In the genomic region with DNA sequence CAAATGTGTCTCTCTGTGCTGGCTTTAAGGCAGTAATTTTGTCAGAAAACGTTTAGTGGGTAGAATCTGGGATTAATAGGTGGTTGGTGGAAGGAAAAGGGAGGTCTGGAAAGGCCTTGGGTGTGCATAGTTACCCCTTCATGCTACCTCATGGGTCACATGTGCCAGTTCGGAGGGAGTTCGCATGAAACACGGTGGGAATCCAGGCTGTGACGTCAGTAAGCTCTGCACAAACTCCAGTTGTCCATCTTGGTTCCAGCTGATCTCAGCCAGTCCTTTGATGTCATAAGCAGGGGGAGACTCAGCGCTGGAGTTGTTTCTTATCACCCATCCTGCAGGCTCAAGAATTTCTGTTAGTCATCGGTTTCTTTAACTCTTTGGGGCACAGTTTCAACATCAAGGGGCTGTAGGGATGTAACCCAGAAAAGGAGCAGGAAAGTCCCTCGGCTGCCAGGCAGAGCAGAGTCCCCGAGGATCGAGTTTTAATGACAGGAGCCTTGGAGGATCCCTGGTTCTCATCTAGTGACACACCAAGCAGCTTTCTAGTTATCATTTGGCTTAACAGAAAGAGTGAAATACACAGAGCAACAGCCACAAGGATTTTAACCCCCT, we compare ENCODE assay signal across 15 cellular contexts. TPM values are rescaled to one million over a fixed set of nuclear protein-coding genes. Genes with fewer than 3 reads are reported as not detected.
DNase-seq lines count a peak whose midpoint lies in the region; ATAC-seq and TF ChIP-seq lines count a peak whose summit lies in the region.
"Had no signal": no experiment of that assay in that cellular context is flagged by ENCODE, and none has a peak within 500 bp of the region (broad histone marks: within the 10 kb centered on the region; RNA-seq: fewer than 3 reads in every experiment).

No MANE protein-coding gene starts in this region.

- no peak for ATAC-seq in HG02938 (IDR thresholded peaks at IDR 0.05; ENCODE audit: unreplicated experiment)
- ATAC-seq: activated CD8-positive, alpha-beta memory T cell treated with anti-CD3 and anti-CD28 coated beads, Interleukin-2, amount 10 ng/mL, durations not matched to agents 7 days and 5 days had no signal

- H3K4me3 ChIP-seq in SJCRH30 (no peak overlapping the region), fibroblast of pulmonary artery (replicated peaks; ENCODE audit: low read depth, low read length) (peak overlapping the region; percentile 5)
- H3K4me3 ChIP-seq: lower lobe of right lung, tibial nerve had no signal

- peaks cover under 1% of the 10 kb centered on the region for H3K9me3 Mint-ChIP-seq in MCF 10A (ENCODE audit: unreplicated experiment)

- H3K4me1 ChIP-seq in SJCRH30: peaks cover 5% of the 10 kb centered on the region; the same call in 1 of the 2 replicates
- H3K4me1 ChIP-seq: tibial nerve had no signal

- peaks cover 19% of the 10 kb centered on the region for H3K27me3 ChIP-seq in SJCRH30

- no peak overlapping the region for H3K4me3 Mint-ChIP-seq in MCF 10A (ENCODE audit: unreplicated experiment)
- H3K4me3 Mint-ChIP-seq: activated CD8-positive, alpha-beta memory T cell treated with anti-CD3 and anti-CD28 coated beads, Interleukin-2, amount 10 ng/mL, durations not matched to agents 7 days and 5 days had no signal

- DNase-seq in Daoy (ENCODE audit: low read depth) (peak; percentile 56), SJCRH30 (peak; percentile 32 to 46), fibroblast of pulmonary artery (ENCODE audit: low read depth) (peak; percentile 100), renal cortical epithelial cell (ENCODE audit: low read depth) (peak; percentile 66), mesenteric fat pad (ENCODE audit: low spot score) (no peak), NCI-H1105 treated with DMSO at 0.1 percent for 48 hours (lab: John Stamatoyannopoulos, UW) (no peak), MCF 10A (ENCODE audit: unreplicated experiment) (no peak)
- DNase-seq: activated CD8-positive, alpha-beta memory T cell treated with anti-CD3 and anti-CD28 coated beads, Interleukin-2, amount 10 ng/mL, durations not matched to agents 7 days and 5 days; lower lobe of right lung; NCI-H1436 treated with DMSO at 0.1 percent for 48 hours; SHP77; stimulated activated CD4-positive, alpha-beta T cell treated with anti-CD3 and anti-CD28 coated beads, Interleukin-2, amount 100 ng/mL, for 24 hours had no signal

- H3K27ac ChIP-seq in SJCRH30: no peak overlapping the region
- H3K27ac ChIP-seq: tibial nerve had no signal

- H3K36me3 Mint-ChIP-seq in MCF 10A (ENCODE audit: insufficient read depth, unreplicated experiment): no peaks in the 10 kb centered on the region

- CTCF ChIA-PET in MCF 10A (lab: Yijun Ruan, JAX): interaction anchor here (1.2 kb wide), 1 partner anchor 88 kb away, joined by 3 read pairs; no protein-coding TSS in a partner anchor

- intact Hi-C loops in MCF 10A (cut with micrococcal nuclease): no loop called here

- H3K27me3 Mint-ChIP-seq in MCF 10A (ENCODE audit: insufficient read depth, unreplicated experiment): peaks cover 14% of the 10 kb centered on the region

- H3K36me3 ChIP-seq in SJCRH30: no peaks in the 10 kb centered on the region
- H3K36me3 ChIP-seq: lower lobe of right lung, tibial nerve had no signal

- no TSS peak for BruUV-seq in MCF 10A (replicated peaks; lab: Mats Ljungman, UMichigan)

- no peak overlapping the region for H3K27ac Mint-ChIP-seq in MCF 10A (ENCODE audit: low read depth, unreplicated experiment)
- H3K27ac Mint-ChIP-seq: activated CD8-positive, alpha-beta memory T cell treated with anti-CD3 and anti-CD28 coated beads, Interleukin-2, amount 10 ng/mL, durations not matched to agents 7 days and 5 days had no signal

- no peaks in the 10 kb centered on the region for H3K4me1 Mint-ChIP-seq in MCF 10A (ENCODE audit: insufficient read depth, unreplicated experiment)
- H3K4me1 Mint-ChIP-seq: activated CD8-positive, alpha-beta memory T cell treated with anti-CD3 and anti-CD28 coated beads, Interleukin-2, amount 10 ng/mL, durations not matched to agents 7 days and 5 days had no signal

- H3K9me3 ChIP-seq in SJCRH30 (replicated peaks): 0 out of 2 replicates have a peak, but pooled peaks cover 4% of the 10 kb centered on the region

- POLR2A ChIA-PET in MCF 10A (lab: Yijun Ruan, JAX): interaction anchor here (1.3 to 1.4 kb wide), 2 partner anchors 8 to 24 kb away, joined by 3 read pairs; no protein-coding TSS in a partner anchor

- no peak for TF ChIP-seq CTCF in fibroblast of pulmonary artery (IDR thresholded peaks at IDR 0.05; ENCODE audit: low read length, missing control alignments)
- TF ChIP-seq CTCF in MCF 10A (IDR thresholded peaks at IDR 0.05; ENCODE audit: unreplicated experiment): no peak

RNA-seq across cellular contexts. Expression of a gene that starts 28.9 kb away (rescaled TPM):
- 0.11 TPM in 1 of 2 replicates, not detected in the other for total RNA-seq in Daoy (2014; rRNA removed; shearing (Covaris generic))
- not detected in 2 replicates for total RNA-seq in SJCRH30 (2014; rRNA removed; shearing (Covaris generic))
- total RNA-seq in renal cortical epithelial cell (not detected in 2 replicates), mesenteric fat pad (0.87 TPM), MCF 10A (2022) (not detected in 2 replicates)

RNA-seq across cellular contexts. Expression of a gene that starts 33.4 kb away (rescaled TPM):
- total RNA-seq in Daoy (2014; rRNA removed; shearing (Covaris generic)): not detected in 2 replicates
- total RNA-seq in SJCRH30 (2014; rRNA removed; shearing (Covaris generic)): 0.04 and 0.18 TPM in 2 replicates
- total RNA-seq in renal cortical epithelial cell (not detected in 2 replicates), mesenteric fat pad (0.26 TPM), MCF 10A (2022) (not detected in 2 replicates)
- total RNA-seq: dermis microvascular lymphatic vessel endothelial cell, tibial nerve had no signal

RNA-seq across cellular contexts. Expression of a gene that starts 51.9 kb away (rescaled TPM):
- total RNA-seq in Daoy (2014; rRNA removed; shearing (Covaris generic)): 0.48 and 1.5 TPM in 2 replicates
- not detected in 2 replicates for total RNA-seq in SJCRH30 (2014; rRNA removed; shearing (Covaris generic))
- total RNA-seq in renal cortical epithelial cell (not detected in 2 replicates), mesenteric fat pad (1.9 TPM), MCF 10A (2022) (0.77 and 2.7 TPM in 2 replicates)

Comparison
In these comparisons a context has a peak if more than half of its experiments do, and no peak if none do; other contexts are left out.
1. DNase-seq: peak in Daoy (single experiment), SJCRH30 (2 of 2), fibroblast of pulmonary artery (single experiment) and renal cortical epithelial cell (single experiment); none in mesenteric fat pad (single experiment), NCI-H1105 treated with DMSO at 0.1 percent for 48 hours (single experiment) and MCF 10A (single experiment).